ENCODE assay signal across 26 cellular contexts in genomic region chr16:6600167-6600566, GRCh38.
"Had no signal": no experiment of that assay in that cellular context is flagged by ENCODE, and none has a peak within 500 bp of the region (broad histone marks: within the 10 kb centered on the region; RNA-seq: fewer than 3 reads in every experiment).

No MANE protein-coding gene starts in this region.

- H3K4me1 ChIP-seq: ascending aorta, Peyer's patch, SJCRH30 had no signal

- ATAC-seq: activated CD8-positive, alpha-beta memory T cell treated with anti-CD3 and anti-CD28 coated beads, Interleukin-2, amount 10 ng/mL, durations not matched to agents 7 days and 5 days; activated naive CD4-positive, alpha-beta T cell treated with anti-CD3 and anti-CD28 coated beads, Interleukin-2, amount 50 U/mL, for 72 hours; activated naive CD8-positive, alpha-beta T cell treated with anti-CD3 and anti-CD28 coated beads, Interleukin-2, amount 50 U/mL, for 24 hours; T-helper 17 cell had no signal

- H3K4me3 ChIP-seq: ascending aorta, Peyer's patch, SJCRH30 had no signal

- H3K27me3 ChIP-seq: ascending aorta, Peyer's patch had no signal

- DNase-seq: activated B cell treated with CpG ODN at 0.5 μM for 24 hours; activated CD4-positive, alpha-beta T cell treated with anti-CD3 and anti-CD28 coated beads for 1 hour; activated CD4-positive, alpha-beta T cell treated with anti-CD3 and anti-CD28 coated beads, Interleukin-2, amount 10 ng/mL, durations not matched to agents 24 days and 14 days; activated CD4-positive, alpha-beta T cell treated with anti-CD3 and anti-CD28 coated beads, Interleukin-2, amount 50 U/mL, for 48 hours; activated CD8-positive, alpha-beta memory T cell treated with anti-CD3 and anti-CD28 coated beads, Interleukin-2, amount 10 ng/mL, durations not matched to agents 7 days and 5 days; activated effector memory CD4-positive, alpha-beta T cell treated with anti-CD3 and anti-CD28 coated beads, Interleukin-2, amount 50 U/mL, for 16 hours; activated naive CD4-positive, alpha-beta T cell treated with Interleukin-2 at 50 U/mL for 16 hours; activated naive CD8-positive, alpha-beta T cell treated with anti-CD3 and anti-CD28 coated beads, Interleukin-2, amount 50 U/mL, for 24 hours; activated T-cell treated with anti-CD3 and anti-CD28 coated beads, Interleukin-2, amount 50 U/mL, for 24 hours; amniotic stem cell; KG1; NCI-H1048; NCI-H1694; NCI-H2029; NCI-H2107; NCI-H2171 treated with DMSO at 0.1 percent for 48 hours; NCI-H524; NCI-H748 treated with DMSO at 0.1 percent for 48 hours; Peyer's patch; Right ventricle myocardium superior; SJCRH30; T-helper 17 cell; T-helper 9 cell had no signal

- H3K27ac ChIP-seq: ascending aorta, Peyer's patch, RWPE1, SJCRH30 had no signal

- H3K9me3 ChIP-seq: ascending aorta, Peyer's patch, SJCRH30 had no signal

- H3K36me3 ChIP-seq: ascending aorta, Peyer's patch, SJCRH30 had no signal
